Comparison of ENCODE assay signal across 3 cellular contexts in genomic region chr4:55365347-55365728, GRCh38.
TF ChIP-seq lines count a peak whose summit lies in the region.

No MANE protein-coding gene starts in this region.

TF ChIP-seq in GM23338, 12 proteins besides CTCF, POLR2A, EP300 and RAD21:
- TF ChIP-seq REST (IDR thresholded peaks at IDR 0.05; ENCODE audit: unreplicated experiment) (no peak), NANOG (IDR thresholded peaks at IDR 0.05; ENCODE audit: borderline replicate concordance) (no peak), JUNB (IDR thresholded peaks at IDR 0.05; ENCODE audit: unreplicated experiment) (no peak), EZH2 (IDR thresholded peaks at IDR 0.05; ENCODE audit: low read depth, unreplicated experiment) (no peak), ZNF114 (CRISPR knock-in tag; IDR thresholded peaks at IDR 0.05) (no peak), ZNF331 (CRISPR knock-in tag; IDR thresholded peaks at IDR 0.05; ENCODE audit: low read depth) (no peak), ETS1 (IDR thresholded peaks at IDR 0.05) (no peak), STAT1 (IDR thresholded peaks at IDR 0.05; ENCODE audit: unreplicated experiment) (no peak)

TF ChIP-seq in WTC11, 78 proteins besides CTCF, POLR2A, EP300 and RAD21 (continued from another document):
- TF ChIP-seq FOXP1 (CRISPR knock-in tag; IDR thresholded peaks at IDR 0.05; ENCODE audit: borderline replicate concordance) = no peak
- no peak for TF ChIP-seq PRRX2 (CRISPR knock-in tag; IDR thresholded peaks at IDR 0.05)
- no peak for TF ChIP-seq IRF2 (CRISPR knock-in tag; IDR thresholded peaks at IDR 0.05; ENCODE audit: borderline replicate concordance, low read depth)
- TF ChIP-seq ZNF317 (CRISPR knock-in tag; IDR thresholded peaks at IDR 0.05; ENCODE audit: borderline replicate concordance, low read depth) = no peak
- TF ChIP-seq ZNF263 (CRISPR knock-in tag; IDR thresholded peaks at IDR 0.05; ENCODE audit: low read depth) = no peak
- TF ChIP-seq ZNF232 (CRISPR knock-in tag; IDR thresholded peaks at IDR 0.05) = no peak
- TF ChIP-seq SP1 (CRISPR knock-in tag; conservative IDR thresholded peaks at IDR 0.05) = no peak
- no peak for TF ChIP-seq FOXJ3 (CRISPR knock-in tag; IDR thresholded peaks at IDR 0.05; ENCODE audit: borderline replicate concordance)
- TF ChIP-seq ZBTB43 (CRISPR knock-in tag; IDR thresholded peaks at IDR 0.05) = no peak
- no peak for TF ChIP-seq OVOL2 (CRISPR knock-in tag; IDR thresholded peaks at IDR 0.05; ENCODE audit: borderline replicate concordance)
- TF ChIP-seq JUN (CRISPR knock-in tag; IDR thresholded peaks at IDR 0.05) = no peak
- TF ChIP-seq USF1 (CRISPR knock-in tag; IDR thresholded peaks at IDR 0.05) = no peak
- TF ChIP-seq RORB (CRISPR knock-in tag; IDR thresholded peaks at IDR 0.05) = no peak
- no peak for TF ChIP-seq ZNF512 (CRISPR knock-in tag; IDR thresholded peaks at IDR 0.05; ENCODE audit: borderline replicate concordance)
- no peak for TF ChIP-seq ATF2 (CRISPR knock-in tag; IDR thresholded peaks at IDR 0.05; ENCODE audit: borderline replicate concordance, low read depth)
- no peak for TF ChIP-seq NR1H2 (CRISPR knock-in tag; IDR thresholded peaks at IDR 0.05)
- TF ChIP-seq NR3C1 (CRISPR knock-in tag; conservative IDR thresholded peaks at IDR 0.05; ENCODE audit: low read depth) = no peak
- no peak for TF ChIP-seq CBFB (CRISPR knock-in tag; IDR thresholded peaks at IDR 0.05; ENCODE audit: low read depth)
- TF ChIP-seq PREB (CRISPR knock-in tag; IDR thresholded peaks at IDR 0.05; ENCODE audit: borderline replicate concordance) = no peak
TF ChIP-seq in WTC11: peak in this region for 0.

TF ChIP-seq in endothelial cell of umbilical vein, 7 proteins besides CTCF, POLR2A, EP300 and RAD21 (continued from another document):
- TF ChIP-seq POLR2AphosphoS5 (IDR thresholded peaks at IDR 0.05; ENCODE audit: insufficient read depth, low read depth, low read length) (no peak), FOS (IDR thresholded peaks at IDR 0.05; ENCODE audit: borderline replicate concordance, insufficient read depth, low read length) (no peak)
